Comparison of ENCODE assay signal across 15 cellular contexts in genomic region chr2:45483997-45484396, GRCh38.
DNase-seq lines count a peak whose midpoint lies in the region; ATAC-seq, FAIRE-seq and TF ChIP-seq lines count a peak whose summit lies in the region.
"Had no signal": no experiment of that assay in that cellular context is flagged by ENCODE, and none has a peak within 500 bp of the region (broad histone marks: within the 10 kb centered on the region; RNA-seq: fewer than 3 reads in every experiment).

No MANE protein-coding gene starts in this region.

- H3K27me3 Mint-ChIP-seq in progenitor cell of endocrine pancreas: no peaks in the 10 kb centered on the region
- H3K27me3 Mint-ChIP-seq: activated CD4-positive, alpha-beta T cell treated with anti-CD3 and anti-CD28 coated beads, Interleukin-2, amount 10 ng/mL, durations not matched to agents 7 days and 5 days; memory B cell had no signal

- H3K27ac ChIP-seq in OCI-LY3 (ENCODE audit: low read length): no peak overlapping the region
- H3K27ac ChIP-seq: heart right ventricle, right atrium auricular region had no signal

- peaks cover 2% of the 10 kb centered on the region for H3K4me1 Mint-ChIP-seq in progenitor cell of endocrine pancreas (ENCODE audit: low read depth)
- H3K4me1 Mint-ChIP-seq: memory B cell had no signal

- H2AFZ ChIP-seq in OCI-LY3 (ENCODE audit: low read depth, low read length): no peak overlapping the region

- no peaks in the 10 kb centered on the region for H3K4me1 ChIP-seq in OCI-LY3 (ENCODE audit: low read length)
- H3K4me1 ChIP-seq: right atrium auricular region had no signal

- no peaks in the 10 kb centered on the region for H3K79me2 ChIP-seq in OCI-LY3 (ENCODE audit: low read length)

- TF ChIP-seq CTCF in OCI-LY3 (IDR thresholded peaks at IDR 0.05; ENCODE audit: low read depth, low read length) (0 out of 2 replicates have a peak, but pooled peaks have one; percentile 8), progenitor cell of endocrine pancreas (IDR thresholded peaks at IDR 0.05; ENCODE audit: unreplicated experiment) (peak; percentile 47)

- DNase-seq in NCI-H82 (lab: John Stamatoyannopoulos, UW) (peak; percentile 9), NCI-H82 treated with DMSO at 0.1 percent for 48 hours (lab: John Stamatoyannopoulos, UW; ENCODE audit: unreplicated experiment) (no peak), progenitor cell of endocrine pancreas (ENCODE audit: low spot score, unreplicated experiment) (no peak), NCI-H1092 (lab: John Stamatoyannopoulos, UW) (no peak)
- DNase-seq: ACHN; activated CD4-positive, alpha-beta T cell treated with anti-CD3 and anti-CD28 coated beads, Interleukin-2, amount 10 ng/mL, durations not matched to agents 7 days and 5 days; activated gamma-delta T cell treated with Interleukin-2 at 50 U/mL for 16 hours; heart right ventricle; NCI-H1092 treated with DMSO at 0.1 percent for 48 hours had no signal

- no peak overlapping the region for H3K9ac ChIP-seq in OCI-LY3 (ENCODE audit: low read length)

- H3K4me3 ChIP-seq in OCI-LY3 (ENCODE audit: low read length): no peak overlapping the region
- H3K4me3 ChIP-seq: heart right ventricle, right atrium auricular region had no signal

- H3K36me3 Mint-ChIP-seq in progenitor cell of endocrine pancreas (ENCODE audit: insufficient read depth): peaks cover 7% of the 10 kb centered on the region

- H3K36me3 ChIP-seq in OCI-LY3 (replicated peaks; ENCODE audit: low read depth, low read length): no peaks in the 10 kb centered on the region
- H3K36me3 ChIP-seq: right atrium auricular region had no signal

- H3K27ac Mint-ChIP-seq in progenitor cell of endocrine pancreas: no peak overlapping the region
- H3K27ac Mint-ChIP-seq: activated CD4-positive, alpha-beta T cell treated with anti-CD3 and anti-CD28 coated beads, Interleukin-2, amount 10 ng/mL, durations not matched to agents 7 days and 5 days; memory B cell had no signal

- H3K9me3 Mint-ChIP-seq in progenitor cell of endocrine pancreas (ENCODE audit: low read depth): peaks cover 6% of the 10 kb centered on the region
- H3K9me3 Mint-ChIP-seq: activated CD4-positive, alpha-beta T cell treated with anti-CD3 and anti-CD28 coated beads, Interleukin-2, amount 10 ng/mL, durations not matched to agents 7 days and 5 days; memory B cell had no signal

- no peak overlapping the region for H3K4me3 Mint-ChIP-seq in progenitor cell of endocrine pancreas (ENCODE audit: low read depth)
- H3K4me3 Mint-ChIP-seq: activated CD4-positive, alpha-beta T cell treated with anti-CD3 and anti-CD28 coated beads, Interleukin-2, amount 10 ng/mL, durations not matched to agents 7 days and 5 days; memory B cell had no signal

- H3K4me2 ChIP-seq in OCI-LY3 (ENCODE audit: low read length): no peak overlapping the region

- no peaks in the 10 kb centered on the region for H3K9me3 ChIP-seq in OCI-LY3 (ENCODE audit: insufficient read depth, low read length)
- H3K9me3 ChIP-seq: right atrium auricular region had no signal

- H3K27me3 ChIP-seq in OCI-LY3 (ENCODE audit: low read depth, low read length): no peaks in the 10 kb centered on the region
- H3K27me3 ChIP-seq: heart right ventricle, right atrium auricular region had no signal

- no peaks in the 10 kb centered on the region for H4K20me1 ChIP-seq in OCI-LY3 (ENCODE audit: insufficient read depth, low read length)

- peak; percentile 59 for FAIRE-seq in endometrium (lab: Jason Lieb, UNC)

- ATAC-seq in GM19035 (IDR thresholded peaks at IDR 0.05; ENCODE audit: unreplicated experiment) (no peak), HG03342 (IDR thresholded peaks at IDR 0.05; ENCODE audit: unreplicated experiment) (no peak)
- ATAC-seq: heart right ventricle had no signal
